In the genomic region with DNA sequence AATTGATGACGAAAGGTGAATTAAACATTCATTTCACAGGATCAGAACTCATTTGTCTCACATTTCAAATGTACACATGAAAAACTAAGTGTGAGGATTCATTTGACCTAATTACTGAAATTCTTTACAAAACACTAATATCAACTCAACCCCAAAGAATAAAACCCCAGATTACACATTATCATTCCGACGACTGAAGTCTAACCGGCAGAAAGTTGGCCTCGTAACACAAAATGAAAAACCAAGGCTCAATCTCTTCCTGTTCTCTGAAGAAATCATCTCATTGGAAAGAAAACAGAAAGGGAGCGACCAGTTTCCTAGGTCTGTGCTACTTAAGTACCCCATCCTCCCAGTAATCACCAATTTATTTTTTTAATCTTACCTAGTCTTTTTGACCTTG, we compare ENCODE assay signal across 1 cellular context.
TF ChIP-seq lines count a peak whose summit lies in the region.

No MANE protein-coding gene starts in this region.

TF ChIP-seq in WTC11, 78 proteins besides CTCF, POLR2A, EP300 and RAD21 (continued from another document):
- no peak for TF ChIP-seq GABPB1 (CRISPR knock-in tag; IDR thresholded peaks at IDR 0.05)
- TF ChIP-seq AFF4 (CRISPR knock-in tag; IDR thresholded peaks at IDR 0.05; ENCODE audit: borderline replicate concordance), result no peak
- no peak for TF ChIP-seq ZBTB43 (CRISPR knock-in tag; IDR thresholded peaks at IDR 0.05)
- TF ChIP-seq STAT6 (CRISPR knock-in tag; conservative IDR thresholded peaks at IDR 0.05; ENCODE audit: low read depth), result no peak
- no peak for TF ChIP-seq NFE2L1 (CRISPR knock-in tag; IDR thresholded peaks at IDR 0.05)
- TF ChIP-seq ZNF671 (CRISPR knock-in tag; IDR thresholded peaks at IDR 0.05), result no peak
- no peak for TF ChIP-seq FOXP4 (CRISPR knock-in tag; IDR thresholded peaks at IDR 0.05)
- no peak for TF ChIP-seq E2F5 (CRISPR knock-in tag; IDR thresholded peaks at IDR 0.05)
- TF ChIP-seq MYBL2 (CRISPR knock-in tag; IDR thresholded peaks at IDR 0.05), result no peak
- TF ChIP-seq ZNF121 (CRISPR knock-in tag; IDR thresholded peaks at IDR 0.05), result no peak
- TF ChIP-seq ZSCAN18 (CRISPR knock-in tag; IDR thresholded peaks at IDR 0.05), result no peak
- TF ChIP-seq CREM (CRISPR knock-in tag; IDR thresholded peaks at IDR 0.05), result no peak
- TF ChIP-seq RELA (CRISPR knock-in tag; IDR thresholded peaks at IDR 0.05; ENCODE audit: borderline replicate concordance), result no peak
